8 cellular contexts compared by ENCODE assay signal in the genomic region with DNA sequence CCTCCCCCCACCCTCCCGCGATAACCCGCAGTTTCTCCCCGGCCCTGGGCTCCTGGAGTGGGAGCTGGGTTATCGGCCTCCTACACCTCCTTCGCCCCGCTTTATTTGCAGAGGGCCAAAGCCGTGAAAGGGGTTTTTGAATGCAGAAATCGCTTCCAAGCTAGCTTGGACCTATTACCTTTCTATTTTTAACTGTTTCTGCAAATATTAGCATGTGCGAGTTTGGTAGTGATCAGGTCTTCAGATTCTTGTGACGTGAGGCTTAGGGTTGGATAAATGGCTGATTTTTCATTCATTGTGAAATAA. TPM values are rescaled to one million over a fixed set of nuclear protein-coding genes. Genes with fewer than 3 reads are reported as not detected.
DNase-seq lines count a peak whose midpoint lies in the region; ATAC-seq and TF ChIP-seq lines count a peak whose summit lies in the region.

No MANE protein-coding gene starts in this region.

- in situ Hi-C loops in mammary epithelial cell (cut with MboI; ENCODE audit: low sequenced_read_pairs in 2 of 2): loop anchor here in 1 of 2 donors (10.0 kb wide), 1 partner anchor 62 kb away; no protein-coding TSS in a partner anchor

- H3K4me2 ChIP-seq in mammary epithelial cell (ENCODE audit: insufficient read depth, low read depth, low read length): peak overlapping the region; percentile 99

- H3K9ac ChIP-seq in mammary epithelial cell (ENCODE audit: insufficient read depth, low read length) (peak overlapping the region; percentile 96), mucosa of rectum (ENCODE audit: low read depth in 1 of 2, low read length in 2 of 2) (peak overlapping the region; percentile 80 to 97)

- BruUV-seq in mammary epithelial cell (replicated peaks; lab: Mats Ljungman, UMichigan): no TSS peak

- CTCF ChIA-PET in AG04449 (lab: Yijun Ruan, JAX): interaction anchor here (0.6 to 0.7 kb wide), 2 partner anchors 10 to 434 kb away, joined by 3 read pairs; no protein-coding TSS in a partner anchor
- CTCF ChIA-PET in mammary epithelial cell (lab: Charles Lee; ENCODE audit: low non-redundant PET): interaction anchor here (0.6 kb wide), 1 partner anchor 67 kb away, joined by 4 read pairs; no protein-coding TSS in a partner anchor

- H3K4me1 ChIP-seq in mammary epithelial cell (ENCODE audit: insufficient read depth, low read length): peaks cover 4% of the 10 kb centered on the region
- peaks cover 3 to 8% of the 10 kb centered on the region in 2 donors for H3K4me1 ChIP-seq in mucosa of rectum (ENCODE audit: control insufficient read depth in 2 of 2, insufficient read depth in 2 of 2, low read length in 2 of 2)

- H4K20me1 ChIP-seq in mammary epithelial cell (ENCODE audit: insufficient read depth, low read length): no peaks in the 10 kb centered on the region

- H3K79me2 ChIP-seq in mammary epithelial cell (ENCODE audit: insufficient read depth, low read length): peaks cover 64% of the 10 kb centered on the region

- peak overlapping the region; percentile 77 for H3K4me3 ChIP-seq in AG04449 (ENCODE audit: low read depth, low read length)
- peak overlapping the region; percentile 76 for H3K4me3 ChIP-seq in HL-60 (replicated peaks; ENCODE audit: insufficient read depth, low read length)
- H3K4me3 ChIP-seq in mammary epithelial cell (replicated peaks in 1 of 3; ENCODE audit: insufficient read depth in 1 of 3, low read depth in 2 of 3, low read length in 3 of 3): peak overlapping the region; percentile 94 to 98 (median 97)
- H3K4me3 ChIP-seq in mucosa of rectum (ENCODE audit: low read length in 2 of 2): peak overlapping the region; percentile 78 to 96

- DNase-seq in AG04449 (ENCODE audit: low read depth, low spot score) (no peak), HL-60 (ENCODE audit: low read depth in 1 of 2, low spot score in 1 of 2) (peak in 1 of 2 experiments; percentile 50), mammary epithelial cell (no peak), NCI-H1105 (lab: John Stamatoyannopoulos, UW) (no peak), SIG-M5 treated with dmso at 0.1 percent for 504 hours (lab: John Stamatoyannopoulos, UW; ENCODE audit: unreplicated experiment) (no peak), RPMI8226 (no peak)

- H3K36me3 ChIP-seq in mammary epithelial cell (ENCODE audit: insufficient read depth, low read length): no peaks in the 10 kb centered on the region
- H3K36me3 ChIP-seq in mucosa of rectum (ENCODE audit: control insufficient read depth in 2 of 2, insufficient read depth in 2 of 2, low read length in 2 of 2): no peaks in the 10 kb centered on the region

- H2AFZ ChIP-seq in mammary epithelial cell (ENCODE audit: low read depth, low read length): peak overlapping the region; percentile 99

- POLR2A ChIA-PET in AG04449 (lab: Yijun Ruan, JAX): no interaction called here

- ATAC-seq in HG02981 (IDR thresholded peaks at IDR 0.05; ENCODE audit: unreplicated experiment): no peak

- 3% methylated on average over 11 of the region's 11 CpGs for WGBS in mammary epithelial cell (ENCODE audit: low coverage, missing lambda C conversion rate)

- no peaks in the 10 kb centered on the region for H3K9me3 ChIP-seq in mammary epithelial cell (replicated peaks; ENCODE audit: insufficient read depth, low read length)
- H3K9me3 ChIP-seq in mucosa of rectum (ENCODE audit: control insufficient read depth in 2 of 2, low read length in 2 of 2): no peaks in the 10 kb centered on the region

- H3K27me3 ChIP-seq in HL-60 (ENCODE audit: insufficient read depth, poor library complexity, severe bottlenecking) (no peaks in the 10 kb centered on the region), mammary epithelial cell (ENCODE audit: insufficient read depth, low read length) (no peaks in the 10 kb centered on the region), mucosa of rectum (ENCODE audit: control insufficient read depth in 2 of 2, insufficient read depth in 2 of 2, low read length in 2 of 2) (no peaks in the 10 kb centered on the region)

- TF ChIP-seq CTCF in AG04449 (IDR thresholded peaks at IDR 0.05; ENCODE audit: insufficient read depth, low read length, missing control alignments) (no peak), HL-60 (IDR thresholded peaks at IDR 0.05; ENCODE audit: insufficient read depth, low read length) (no peak), mammary epithelial cell (conservative IDR thresholded peaks at IDR 0.05 in 1 of 2, IDR thresholded peaks at IDR 0.05 in 1 of 2; ENCODE audit: extremely low read depth in 1 of 2, insufficient read depth in 1 of 2, low read depth in 1 of 2, low read length in 2 of 2) (no peak)

- dilution Hi-C loops in mammary epithelial cell (cut with HindIII; ENCODE audit: low sequenced_read_pairs): no loop called here

- H3K27ac ChIP-seq in HL-60 (replicated peaks) (peak overlapping the region; percentile 100), mammary epithelial cell (ENCODE audit: insufficient read depth, low read depth, low read length) (peak overlapping the region; percentile 81), mucosa of rectum (ENCODE audit: low read depth in 2 of 2, low read length in 2 of 2) (peak overlapping the region; percentile 100)

- intact Hi-C loops in mammary epithelial cell (cut with micrococcal nuclease): loop anchor here (2.0 kb wide), 1 partner anchor 154 kb away; no protein-coding TSS in a partner anchor

RNA-seq across cellular contexts. Expression of a gene that starts 1.3 kb away (rescaled TPM):
- total RNA-seq in mammary epithelial cell: 100 to 1,000 TPM in 1 of 2 donors, 10 to 100 TPM in 1; 93.0 to 134 TPM
- 19.3 TPM for polyA plus RNA-seq in mammary epithelial cell
- polyA minus RNA-seq in mammary epithelial cell: 427 TPM
